1 cellular context compared by ENCODE assay signal in the genomic region with DNA sequence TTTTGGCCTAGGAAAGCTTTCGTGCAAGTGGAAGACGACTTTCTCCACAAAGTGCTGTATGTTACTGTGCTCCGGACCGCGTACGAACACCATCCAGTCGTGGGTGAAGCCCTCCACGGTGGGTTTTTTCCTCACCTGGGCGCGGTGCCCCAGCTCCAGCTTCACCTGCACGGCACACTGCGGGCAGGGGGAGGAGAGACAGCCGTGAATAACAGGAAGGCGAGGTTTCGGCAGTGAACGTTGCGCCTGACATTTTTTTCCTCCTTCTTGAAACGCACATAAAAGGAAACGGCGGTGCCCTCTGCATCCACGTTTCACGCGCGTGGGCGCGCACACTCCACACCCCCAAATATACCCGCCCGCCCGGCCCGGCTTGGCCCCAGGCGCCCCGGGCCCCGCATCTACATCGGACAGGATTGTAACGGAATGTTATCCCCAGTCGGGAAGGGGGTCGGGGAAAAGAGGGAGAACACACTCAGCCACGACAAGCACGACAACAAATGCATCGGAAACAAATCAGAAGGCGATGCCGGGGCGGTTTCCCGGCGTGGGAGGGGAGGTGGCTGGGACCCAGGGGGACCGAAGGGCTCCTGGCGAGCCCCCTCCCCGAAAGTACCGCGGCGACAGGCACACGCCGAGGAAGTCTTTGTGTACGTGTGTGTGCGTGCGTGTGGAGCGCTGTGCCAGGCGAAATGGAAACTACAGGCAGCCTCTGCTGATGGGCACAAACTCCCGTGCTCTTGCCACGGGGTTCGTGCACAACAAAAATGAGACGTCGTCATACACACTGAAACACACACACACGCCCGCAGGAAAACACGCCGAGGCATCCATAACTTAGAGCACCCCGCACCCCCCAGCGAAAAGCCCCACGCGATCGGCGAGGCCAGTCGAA.
TF ChIP-seq lines count a peak whose summit lies in the region.

No MANE protein-coding gene starts in this region.

TF ChIP-seq in endothelial cell of umbilical vein, 7 proteins besides CTCF, POLR2A, EP300 and RAD21 (continued from another document):
- TF ChIP-seq, protein P1, sequence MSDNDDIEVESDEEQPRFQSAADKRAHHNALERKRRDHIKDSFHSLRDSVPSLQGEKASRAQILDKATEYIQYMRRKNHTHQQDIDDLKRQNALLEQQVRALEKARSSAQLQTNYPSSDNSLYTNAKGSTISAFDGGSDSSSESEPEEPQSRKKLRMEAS (IDR thresholded peaks at IDR 0.05; ENCODE audit: insufficient read depth, insufficient read length), result no peak
- no peak for TF ChIP-seq POLR2AphosphoS5 (IDR thresholded peaks at IDR 0.05; ENCODE audit: insufficient read depth, low read depth, low read length)
